In the genomic region with DNA sequence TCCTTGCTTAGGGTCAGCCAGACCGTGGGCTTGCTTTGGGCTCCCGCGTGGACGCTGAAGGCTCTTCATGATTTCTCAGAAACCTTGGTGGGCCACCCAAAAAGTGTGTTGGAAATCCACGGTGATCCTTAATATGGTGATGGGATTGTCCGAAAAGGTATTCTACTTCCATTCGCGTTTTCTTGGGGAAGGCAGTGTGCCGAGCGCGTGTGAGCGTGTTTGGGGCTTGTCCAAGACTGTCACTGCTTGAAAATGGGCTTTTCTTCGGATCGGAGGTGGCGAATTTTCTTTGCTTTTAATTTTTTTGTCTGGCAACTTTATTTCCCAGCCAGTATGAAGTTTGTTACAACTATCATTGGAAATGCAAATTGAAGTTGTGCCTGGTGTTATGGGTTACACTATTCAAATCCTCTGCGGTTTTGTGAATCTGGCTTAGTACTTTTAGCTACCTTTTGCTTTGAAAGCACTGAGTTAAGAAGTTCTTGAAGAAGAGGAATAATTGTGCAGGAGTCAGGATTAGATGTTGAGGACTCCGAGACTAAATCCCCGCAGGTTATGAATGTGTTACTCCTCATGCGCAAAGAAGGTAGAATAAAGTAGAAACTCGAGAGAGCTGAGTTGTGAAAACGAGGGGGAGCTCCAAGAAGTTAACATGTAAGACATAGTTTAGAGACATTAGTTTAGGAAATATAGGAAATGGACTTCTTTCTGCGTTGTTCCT, we compare ENCODE assay signal across 8 cellular contexts. TPM values are rescaled to one million over a fixed set of nuclear protein-coding genes. Genes with fewer than 3 reads are reported as not detected.
DNase-seq lines count a peak whose midpoint lies in the region; ATAC-seq and TF ChIP-seq lines count a peak whose summit lies in the region.

No MANE protein-coding gene starts in this region.

- no peaks in the 10 kb centered on the region for H3K9me3 ChIP-seq in HEK293 (ENCODE audit: control insufficient read depth, insufficient read depth, low read depth, low read length)
- H3K9me3 ChIP-seq in right cardiac atrium (ENCODE audit: control insufficient read depth, low read length) = no peaks in the 10 kb centered on the region
- H3K9me3 ChIP-seq in gastrocnemius medialis = no peaks in the 10 kb centered on the region

- no peaks in the 10 kb centered on the region for H3K27me3 ChIP-seq in right cardiac atrium (ENCODE audit: control insufficient read depth, insufficient read depth)
- H3K27me3 ChIP-seq in gastrocnemius medialis = no peaks in the 10 kb centered on the region

- TF ChIP-seq CTCF in HEK293 (tag by site-specific recombination; IDR thresholded peaks at IDR 0.05) = no peak
- TF ChIP-seq CTCF in VCaP (conservative IDR thresholded peaks at IDR 0.05) = no peak
- no peak for TF ChIP-seq CTCF in gastrocnemius medialis (IDR thresholded peaks at IDR 0.05 in 4 of 5, conservative IDR thresholded peaks at IDR 0.05 in 1 of 5)

- no peaks in the 10 kb centered on the region; the same call in 1 of the 2 replicates for H3K4me1 ChIP-seq in HEK293 (ENCODE audit: control insufficient read depth, insufficient read depth, low read length)
- no peaks in the 10 kb centered on the region for H3K4me1 ChIP-seq in right cardiac atrium (ENCODE audit: control insufficient read depth, insufficient read depth, low read length)
- peaks cover 30 to 43% of the 10 kb centered on the region in 2 donors for H3K4me1 ChIP-seq in gastrocnemius medialis

- TF ChIP-seq POLR2A in gastrocnemius medialis (IDR thresholded peaks at IDR 0.05) = no peak

- H3K27ac ChIP-seq in HEK293 (ENCODE audit: extremely low read depth, low read depth, low read length) (peak overlapping the region; percentile 87), VCaP (peak overlapping the region; percentile 94), right cardiac atrium (ENCODE audit: low read length) (peak overlapping the region; percentile 39), gastrocnemius medialis (peak overlapping the region; percentile 91 to 98 (median 96))

- WGBS in right cardiac atrium = 13% methylated on average over 22 of the region's 22 CpGs

- POLR2A ChIA-PET in HEK293 (lab: Yijun Ruan, JAX) = interaction anchor here (1.0 kb wide), 1 partner anchor 189 kb away, joined by 4 read pairs; no protein-coding TSS in a partner anchor

- H3K36me3 ChIP-seq in HEK293 (ENCODE audit: control insufficient read depth in 2 of 2, insufficient read depth in 1 of 2, low read length in 2 of 2) (peaks cover 6 to 31% of the 10 kb centered on the region in 2 experiments; a peak in 2 of 3 replicates), gastrocnemius medialis (peaks cover 0 to 16% of the 10 kb centered on the region in 2 donors)

- no peak for ATAC-seq in right cardiac atrium
- no peak for ATAC-seq in gastrocnemius medialis
- ATAC-seq in HG03457 (IDR thresholded peaks at IDR 0.05; ENCODE audit: unreplicated experiment) = no peak
- ATAC-seq in HG03139 (IDR thresholded peaks at IDR 0.05; ENCODE audit: unreplicated experiment) = no peak
- ATAC-seq in GM21576 (IDR thresholded peaks at IDR 0.05; ENCODE audit: unreplicated experiment) = no peak

- in situ Hi-C loops in gastrocnemius medialis (cut with MboI; ENCODE audit: low sequenced_read_pairs in 4 of 4) = loop anchor here (10.0 to 25.0 kb wide), 10 partner anchors 95 to 863 kb away; no protein-coding TSS in a partner anchor

- CTCF ChIA-PET in HEK293 (lab: Yijun Ruan, JAX) = interaction anchor here (0.5 to 1.0 kb wide), 4 partner anchors 163 to 372 kb away, joined by 3 to 5 read pairs (median 4); no protein-coding TSS in a partner anchor

- intact Hi-C loops in right cardiac atrium (cut with DNase I) (loop anchor here in 3 of 4 donors (10.0 kb wide), 6 partner anchors 95 to 715 kb away; no protein-coding TSS in a partner anchor), gastrocnemius medialis (cut with DNase I; ENCODE audit: low total_unique reads) (loop anchor here (2.0 to 10.0 kb wide), 8 partner anchors 98 to 713 kb away; no protein-coding TSS in a partner anchor)

- DNase-seq in right cardiac atrium (no peak), gastrocnemius medialis (no peak), NCI-H2107 (lab: John Stamatoyannopoulos, UW) (no peak)

- H3K4me3 ChIP-seq in HEK293 (ENCODE audit: low read depth, low read length) (peak overlapping the region; percentile 70), right cardiac atrium (ENCODE audit: low read length) (peak overlapping the region; percentile 63), gastrocnemius medialis (peak overlapping the region; percentile 82 to 94 (median 88))

TF ChIP-seq in HEK293, 187 proteins besides CTCF, POLR2A, EP300 and RAD21:
- TF ChIP-seq ZNF629 (tag by site-specific recombination; IDR thresholded peaks at IDR 0.05) (no peak), ZBTB20 (tag by site-specific recombination; IDR thresholded peaks at IDR 0.05) (no peak), ZSCAN16 (tag by site-specific recombination; IDR thresholded peaks at IDR 0.05) (no peak), ZNF624 (tag by site-specific recombination; IDR thresholded peaks at IDR 0.05) (no peak), ZNF24 (tag by site-specific recombination; IDR thresholded peaks at IDR 0.05) (no peak), PRDM6 (tag by site-specific recombination; IDR thresholded peaks at IDR 0.05) (no peak), ZNF843 (tag by site-specific recombination; IDR thresholded peaks at IDR 0.05) (no peak), ZNF133 (tag by site-specific recombination; IDR thresholded peaks at IDR 0.05) (no peak), ZBTB48 (tag by site-specific recombination; IDR thresholded peaks at IDR 0.05) (no peak), ZNF211 (tag by site-specific recombination; IDR thresholded peaks at IDR 0.05; ENCODE audit: low read depth) (no peak), ZNF792 (tag by site-specific recombination; IDR thresholded peaks at IDR 0.05) (no peak), ZNF76 (tag by site-specific recombination; IDR thresholded peaks at IDR 0.05; ENCODE audit: borderline replicate concordance, low read depth) (no peak), ZNF426 (tag by site-specific recombination; IDR thresholded peaks at IDR 0.05) (no peak), ZBTB17 (tag by site-specific recombination; IDR thresholded peaks at IDR 0.05) (no peak), ELK4 (IDR thresholded peaks at IDR 0.05; ENCODE audit: borderline replicate concordance, low read depth, low read length) (no peak), BCL11B (tag by site-specific recombination; IDR thresholded peaks at IDR 0.05; ENCODE audit: low read depth) (no peak), ZBTB7A (tag by site-specific recombination; IDR thresholded peaks at IDR 0.05; ENCODE audit: low read depth) (no peak)
- TF ChIP-seq, protein P1, sequence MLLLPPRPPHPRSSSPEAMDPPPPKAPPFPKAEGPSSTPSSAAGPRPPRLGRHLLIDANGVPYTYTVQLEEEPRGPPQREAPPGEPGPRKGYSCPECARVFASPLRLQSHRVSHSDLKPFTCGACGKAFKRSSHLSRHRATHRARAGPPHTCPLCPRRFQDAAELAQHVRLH (tag by site-specific recombination; IDR thresholded peaks at IDR 0.05) = no peak
TF ChIP-seq in HEK293: peak in this region for 0.

RNA-seq across cellular contexts. Expression of gene SPRY1, which starts 3.2 kb away (rescaled TPM):
- total RNA-seq in right cardiac atrium = 10 to 100 TPM; 26.3 to 60.4 (median 50.0) TPM
- 21.3 TPM for polyA plus RNA-seq in right cardiac atrium
- total RNA-seq in gastrocnemius medialis = 10 to 100 TPM; 32.8 to 72.2 (median 50.9) TPM

Comparison
In these comparisons a context has a peak if more than half of its experiments do, and no peak if none do; other contexts are left out.
1. H3K27ac ChIP-seq: peak in every context shown above with its lines; median percentile 96 in gastrocnemius medialis; 94 in VCaP; 87 in HEK293; 39 in right cardiac atrium.